ENCODE assay signal across 1 cellular context in the genomic region with DNA sequence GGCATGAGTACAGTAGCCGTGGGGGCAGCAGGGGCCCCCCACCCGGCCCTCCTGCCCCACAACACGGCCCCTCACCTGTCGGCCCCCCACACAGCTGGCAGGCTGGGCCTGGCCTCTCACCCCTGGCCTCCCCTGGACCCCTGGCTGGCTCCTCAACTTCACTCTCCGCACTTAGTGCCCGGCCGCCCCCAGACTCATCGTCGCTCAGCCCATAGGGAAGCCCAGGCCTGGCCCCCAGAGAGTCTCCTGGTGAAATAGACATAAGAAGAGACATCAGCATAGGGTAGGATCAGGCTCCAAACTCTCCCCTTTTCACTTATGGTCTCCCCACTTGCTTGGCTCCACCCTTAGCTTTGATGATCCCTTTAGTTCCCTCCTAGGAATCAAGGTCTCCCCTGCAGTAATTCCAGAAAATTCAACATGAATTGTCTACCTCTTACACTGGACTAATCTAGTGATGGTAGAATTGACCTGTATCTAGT.
TF ChIP-seq lines count a peak whose summit lies in the region.

No MANE protein-coding gene starts in this region.

TF ChIP-seq in GM23338, 12 proteins besides CTCF, POLR2A, EP300 and RAD21 (continued from another document):
- TF ChIP-seq, protein P1, sequence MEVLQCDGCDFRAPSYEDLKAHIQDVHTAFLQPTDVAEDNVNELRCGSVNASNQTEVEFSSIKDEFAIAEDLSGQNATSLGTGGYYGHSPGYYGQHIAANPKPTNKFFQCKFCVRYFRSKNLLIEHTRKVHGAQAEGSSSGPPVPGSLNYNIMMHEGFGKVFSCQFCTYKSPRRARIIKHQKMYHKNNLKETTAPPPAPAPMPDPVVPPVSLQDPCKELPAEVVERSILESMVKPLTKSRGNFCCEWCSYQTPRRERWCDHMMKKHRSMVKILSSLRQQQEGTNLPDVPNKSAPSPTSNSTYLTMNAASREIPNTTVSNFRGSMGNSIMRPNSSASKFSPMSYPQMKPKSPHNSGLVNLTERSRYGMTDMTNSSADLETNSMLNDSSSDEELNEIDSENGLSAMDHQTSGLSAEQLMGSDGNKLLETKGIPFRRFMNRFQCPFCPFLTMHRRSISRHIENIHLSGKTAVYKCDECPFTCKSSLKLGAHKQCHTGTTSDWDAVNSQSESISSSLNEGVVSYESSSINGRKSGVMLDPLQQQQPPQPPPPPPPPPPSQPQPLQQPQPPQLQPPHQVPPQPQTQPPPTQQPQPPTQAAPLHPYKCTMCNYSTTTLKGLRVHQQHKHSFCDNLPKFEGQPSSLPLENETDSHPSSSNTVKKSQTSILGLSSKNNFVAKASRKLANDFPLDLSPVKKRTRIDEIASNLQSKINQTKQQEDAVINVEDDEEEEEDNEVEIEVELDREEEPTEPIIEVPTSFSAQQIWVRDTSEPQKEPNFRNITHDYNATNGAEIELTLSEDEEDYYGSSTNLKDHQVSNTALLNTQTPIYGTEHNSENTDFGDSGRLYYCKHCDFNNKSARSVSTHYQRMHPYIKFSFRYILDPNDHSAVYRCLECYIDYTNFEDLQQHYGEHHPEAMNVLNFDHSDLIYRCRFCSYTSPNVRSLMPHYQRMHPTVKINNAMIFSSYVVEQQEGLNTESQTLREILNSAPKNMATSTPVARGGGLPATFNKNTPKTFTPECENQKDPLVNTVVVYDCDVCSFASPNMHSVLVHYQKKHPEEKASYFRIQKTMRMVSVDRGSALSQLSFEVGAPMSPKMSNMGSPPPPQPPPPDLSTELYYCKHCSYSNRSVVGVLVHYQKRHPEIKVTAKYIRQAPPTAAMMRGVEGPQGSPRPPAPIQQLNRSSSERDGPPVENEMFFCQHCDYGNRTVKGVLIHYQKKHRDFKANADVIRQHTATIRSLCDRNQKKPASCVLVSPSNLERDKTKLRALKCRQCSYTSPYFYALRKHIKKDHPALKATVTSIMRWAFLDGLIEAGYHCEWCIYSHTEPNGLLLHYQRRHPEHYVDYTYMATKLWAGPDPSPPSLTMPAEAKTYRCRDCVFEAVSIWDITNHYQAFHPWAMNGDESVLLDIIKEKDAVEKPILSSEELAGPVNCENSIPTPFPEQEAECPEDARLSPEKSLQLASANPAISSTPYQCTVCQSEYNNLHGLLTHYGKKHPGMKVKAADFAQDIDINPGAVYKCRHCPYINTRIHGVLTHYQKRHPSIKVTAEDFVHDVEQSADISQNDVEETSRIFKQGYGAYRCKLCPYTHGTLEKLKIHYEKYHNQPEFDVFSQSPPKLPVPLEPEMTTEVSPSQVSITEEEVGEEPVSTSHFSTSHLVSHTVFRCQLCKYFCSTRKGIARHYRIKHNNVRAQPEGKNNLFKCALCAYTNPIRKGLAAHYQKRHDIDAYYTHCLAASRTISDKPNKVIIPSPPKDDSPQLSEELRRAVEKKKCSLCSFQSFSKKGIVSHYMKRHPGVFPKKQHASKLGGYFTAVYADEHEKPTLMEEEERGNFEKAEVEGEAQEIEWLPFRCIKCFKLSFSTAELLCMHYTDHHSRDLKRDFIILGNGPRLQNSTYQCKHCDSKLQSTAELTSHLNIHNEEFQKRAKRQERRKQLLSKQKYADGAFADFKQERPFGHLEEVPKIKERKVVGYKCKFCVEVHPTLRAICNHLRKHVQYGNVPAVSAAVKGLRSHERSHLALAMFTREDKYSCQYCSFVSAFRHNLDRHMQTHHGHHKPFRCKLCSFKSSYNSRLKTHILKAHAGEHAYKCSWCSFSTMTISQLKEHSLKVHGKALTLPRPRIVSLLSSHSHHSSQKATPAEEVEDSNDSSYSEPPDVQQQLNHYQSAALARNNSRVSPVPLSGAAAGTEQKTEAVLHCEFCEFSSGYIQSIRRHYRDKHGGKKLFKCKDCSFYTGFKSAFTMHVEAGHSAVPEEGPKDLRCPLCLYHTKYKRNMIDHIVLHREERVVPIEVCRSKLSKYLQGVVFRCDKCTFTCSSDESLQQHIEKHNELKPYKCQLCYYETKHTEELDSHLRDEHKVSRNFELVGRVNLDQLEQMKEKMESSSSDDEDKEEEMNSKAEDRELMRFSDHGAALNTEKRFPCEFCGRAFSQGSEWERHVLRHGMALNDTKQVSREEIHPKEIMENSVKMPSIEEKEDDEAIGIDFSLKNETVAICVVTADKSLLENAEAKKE (CRISPR knock-in tag; IDR thresholded peaks at IDR 0.05), result no peak
- TF ChIP-seq CREB1 (CRISPR knock-in tag; IDR thresholded peaks at IDR 0.05; ENCODE audit: low read depth), result no peak
- no peak for TF ChIP-seq ZNF331 (CRISPR knock-in tag; IDR thresholded peaks at IDR 0.05; ENCODE audit: low read depth)
- no peak for TF ChIP-seq EZH2 (IDR thresholded peaks at IDR 0.05; ENCODE audit: low read depth, unreplicated experiment)
- TF ChIP-seq, protein P2, sequence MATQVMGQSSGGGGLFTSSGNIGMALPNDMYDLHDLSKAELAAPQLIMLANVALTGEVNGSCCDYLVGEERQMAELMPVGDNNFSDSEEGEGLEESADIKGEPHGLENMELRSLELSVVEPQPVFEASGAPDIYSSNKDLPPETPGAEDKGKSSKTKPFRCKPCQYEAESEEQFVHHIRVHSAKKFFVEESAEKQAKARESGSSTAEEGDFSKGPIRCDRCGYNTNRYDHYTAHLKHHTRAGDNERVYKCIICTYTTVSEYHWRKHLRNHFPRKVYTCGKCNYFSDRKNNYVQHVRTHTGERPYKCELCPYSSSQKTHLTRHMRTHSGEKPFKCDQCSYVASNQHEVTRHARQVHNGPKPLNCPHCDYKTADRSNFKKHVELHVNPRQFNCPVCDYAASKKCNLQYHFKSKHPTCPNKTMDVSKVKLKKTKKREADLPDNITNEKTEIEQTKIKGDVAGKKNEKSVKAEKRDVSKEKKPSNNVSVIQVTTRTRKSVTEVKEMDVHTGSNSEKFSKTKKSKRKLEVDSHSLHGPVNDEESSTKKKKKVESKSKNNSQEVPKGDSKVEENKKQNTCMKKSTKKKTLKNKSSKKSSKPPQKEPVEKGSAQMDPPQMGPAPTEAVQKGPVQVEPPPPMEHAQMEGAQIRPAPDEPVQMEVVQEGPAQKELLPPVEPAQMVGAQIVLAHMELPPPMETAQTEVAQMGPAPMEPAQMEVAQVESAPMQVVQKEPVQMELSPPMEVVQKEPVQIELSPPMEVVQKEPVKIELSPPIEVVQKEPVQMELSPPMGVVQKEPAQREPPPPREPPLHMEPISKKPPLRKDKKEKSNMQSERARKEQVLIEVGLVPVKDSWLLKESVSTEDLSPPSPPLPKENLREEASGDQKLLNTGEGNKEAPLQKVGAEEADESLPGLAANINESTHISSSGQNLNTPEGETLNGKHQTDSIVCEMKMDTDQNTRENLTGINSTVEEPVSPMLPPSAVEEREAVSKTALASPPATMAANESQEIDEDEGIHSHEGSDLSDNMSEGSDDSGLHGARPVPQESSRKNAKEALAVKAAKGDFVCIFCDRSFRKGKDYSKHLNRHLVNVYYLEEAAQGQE (IDR thresholded peaks at IDR 0.05; ENCODE audit: unreplicated experiment), result no peak
- no peak for TF ChIP-seq ZNF114 (CRISPR knock-in tag; IDR thresholded peaks at IDR 0.05)
TF ChIP-seq in GM23338: peak in this region for 0.
